In the genomic region with DNA sequence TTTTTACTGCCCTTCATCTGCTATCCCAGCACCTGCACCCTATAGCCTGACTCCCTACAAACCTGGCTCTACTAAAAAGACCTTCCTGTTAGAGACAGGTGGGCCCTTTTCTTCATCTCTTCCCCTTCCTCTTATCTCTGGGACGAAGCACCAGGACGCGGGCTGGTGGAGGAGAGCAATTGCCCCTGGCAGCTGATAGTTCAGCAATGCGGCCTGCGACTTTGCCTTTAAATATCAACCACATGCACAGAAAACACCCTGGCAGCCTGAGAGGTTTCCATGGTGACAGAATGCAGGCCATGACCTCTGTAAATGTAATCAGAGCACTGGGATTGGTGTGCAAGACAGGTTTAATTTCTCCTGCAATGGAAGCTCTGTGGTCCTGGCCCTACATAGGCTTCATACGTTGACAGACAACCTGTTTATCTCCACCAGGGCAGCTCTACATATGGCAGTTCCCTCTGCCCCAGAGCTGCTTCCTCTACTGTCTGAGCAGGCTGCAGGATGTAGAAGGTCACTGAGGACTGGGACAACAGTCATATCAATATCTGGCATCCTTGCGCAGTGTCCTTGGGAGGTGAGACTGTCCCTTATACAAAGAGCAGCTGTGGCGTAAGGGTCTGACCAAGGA, we compare ENCODE assay signal across 1 cellular context.
A peak's percentile ranks its signal among the peaks of the same experiment; 100 is the strongest.
TF ChIP-seq lines count a peak whose summit lies in the region.

No MANE protein-coding gene starts in this region.

TF ChIP-seq in K562, 482 proteins besides CTCF, POLR2A, EP300 and RAD21 (continued from another document and continues in another):
- TF ChIP-seq, protein P1, sequence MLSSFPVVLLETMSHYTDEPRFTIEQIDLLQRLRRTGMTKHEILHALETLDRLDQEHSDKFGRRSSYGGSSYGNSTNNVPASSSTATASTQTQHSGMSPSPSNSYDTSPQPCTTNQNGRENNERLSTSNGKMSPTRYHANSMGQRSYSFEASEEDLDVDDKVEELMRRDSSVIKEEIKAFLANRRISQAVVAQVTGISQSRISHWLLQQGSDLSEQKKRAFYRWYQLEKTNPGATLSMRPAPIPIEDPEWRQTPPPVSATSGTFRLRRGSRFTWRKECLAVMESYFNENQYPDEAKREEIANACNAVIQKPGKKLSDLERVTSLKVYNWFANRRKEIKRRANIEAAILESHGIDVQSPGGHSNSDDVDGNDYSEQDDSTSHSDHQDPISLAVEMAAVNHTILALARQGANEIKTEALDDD (IDR thresholded peaks at IDR 0.05): no peak
- TF ChIP-seq FOS (IDR thresholded peaks at IDR 0.05; ENCODE audit: extremely low read depth, insufficient read length) (no peak), NRF1 (conservative IDR thresholded peaks at IDR 0.05 in 1 of 2, IDR thresholded peaks at IDR 0.05 in 1 of 2) (peak; percentile 29 to 48; a peak in 1 of 4 replicates), JUND (IDR thresholded peaks at IDR 0.05; ENCODE audit: borderline replicate concordance, low read depth, low read length) (no peak), JUND (tag; IDR thresholded peaks at IDR 0.05; ENCODE audit: borderline replicate concordance, low read depth, low read length) (no peak), RFX1 (IDR thresholded peaks at IDR 0.05) (peak; percentile 89), NONO (IDR thresholded peaks at IDR 0.05; ENCODE audit: low read depth in 2 of 2, low read length in 1 of 2) (no peak), NR2C2 (CRISPR knock-in tag; IDR thresholded peaks at IDR 0.05) (no peak), NR2C2 (tag; IDR thresholded peaks at IDR 0.05) (peak; percentile 65; the same call in 1 of the 2 replicates), MCM7 (IDR thresholded peaks at IDR 0.05) (no peak), ZFX (CRISPR knock-in tag; IDR thresholded peaks at IDR 0.05) (peak; percentile 54), CREBBP (IDR thresholded peaks at IDR 0.05; ENCODE audit: low read depth, low read length) (no peak), TBL1XR1 (IDR thresholded peaks at IDR 0.05; ENCODE audit: low read length in 2 of 2) (peak in 1 of 2 experiments; percentile 21; a peak in 1 of 4 replicates), ZNF77 (CRISPR knock-in tag; IDR thresholded peaks at IDR 0.05) (no peak), CBFA2T3 (IDR thresholded peaks at IDR 0.05) (peak; percentile 74), PHB (CRISPR knock-in tag; IDR thresholded peaks at IDR 0.05) (no peak), ZC3H8 (IDR thresholded peaks at IDR 0.05) (no peak), ZNF140 (CRISPR knock-in tag; IDR thresholded peaks at IDR 0.05) (no peak), CHD1 (IDR thresholded peaks at IDR 0.05; ENCODE audit: low read length) (no peak), ZNF445 (CRISPR knock-in tag; IDR thresholded peaks at IDR 0.05; ENCODE audit: low read depth) (no peak), KDM5B (IDR thresholded peaks at IDR 0.05; ENCODE audit: insufficient replicate concordance, low read depth, low read length) (no peak), KAT7 (CRISPR knock-in tag; IDR thresholded peaks at IDR 0.05; ENCODE audit: borderline replicate concordance) (no peak), XRCC5 (IDR thresholded peaks at IDR 0.05; ENCODE audit: low read depth, low read length) (no peak), RBM17 (IDR thresholded peaks at IDR 0.05; ENCODE audit: borderline replicate concordance, low read depth, low read length) (no peak), BRD4 (IDR thresholded peaks at IDR 0.05) (no peak), CBFA2T2 (conservative IDR thresholded peaks at IDR 0.05) (peak; percentile 44; the same call in 1 of the 2 replicates), ZNF41 (CRISPR knock-in tag; conservative IDR thresholded peaks at IDR 0.05) (no peak), L3MBTL2 (IDR thresholded peaks at IDR 0.05) (0 out of 2 replicates have a peak, but pooled peaks have one; percentile 32), CTBP1 (IDR thresholded peaks at IDR 0.05; ENCODE audit: borderline replicate concordance) (peak; percentile 10; the same call in 1 of the 2 replicates), TAL1 (IDR thresholded peaks at IDR 0.05) (peak; percentile 15; the same call in 1 of the 2 replicates), HNRNPH1 (optimal IDR thresholded peaks at IDR 0.05; ENCODE audit: low read depth, low read length) (no peak), TCF3 (CRISPR knock-in tag; IDR thresholded peaks at IDR 0.05) (peak; percentile 37; the same call in 1 of the 2 replicates), MAFK (IDR thresholded peaks at IDR 0.05; ENCODE audit: low read length) (no peak), MEIS2 (IDR thresholded peaks at IDR 0.05; ENCODE audit: partially characterized antibody) (peak; percentile 33)
- TF ChIP-seq, protein P2, sequence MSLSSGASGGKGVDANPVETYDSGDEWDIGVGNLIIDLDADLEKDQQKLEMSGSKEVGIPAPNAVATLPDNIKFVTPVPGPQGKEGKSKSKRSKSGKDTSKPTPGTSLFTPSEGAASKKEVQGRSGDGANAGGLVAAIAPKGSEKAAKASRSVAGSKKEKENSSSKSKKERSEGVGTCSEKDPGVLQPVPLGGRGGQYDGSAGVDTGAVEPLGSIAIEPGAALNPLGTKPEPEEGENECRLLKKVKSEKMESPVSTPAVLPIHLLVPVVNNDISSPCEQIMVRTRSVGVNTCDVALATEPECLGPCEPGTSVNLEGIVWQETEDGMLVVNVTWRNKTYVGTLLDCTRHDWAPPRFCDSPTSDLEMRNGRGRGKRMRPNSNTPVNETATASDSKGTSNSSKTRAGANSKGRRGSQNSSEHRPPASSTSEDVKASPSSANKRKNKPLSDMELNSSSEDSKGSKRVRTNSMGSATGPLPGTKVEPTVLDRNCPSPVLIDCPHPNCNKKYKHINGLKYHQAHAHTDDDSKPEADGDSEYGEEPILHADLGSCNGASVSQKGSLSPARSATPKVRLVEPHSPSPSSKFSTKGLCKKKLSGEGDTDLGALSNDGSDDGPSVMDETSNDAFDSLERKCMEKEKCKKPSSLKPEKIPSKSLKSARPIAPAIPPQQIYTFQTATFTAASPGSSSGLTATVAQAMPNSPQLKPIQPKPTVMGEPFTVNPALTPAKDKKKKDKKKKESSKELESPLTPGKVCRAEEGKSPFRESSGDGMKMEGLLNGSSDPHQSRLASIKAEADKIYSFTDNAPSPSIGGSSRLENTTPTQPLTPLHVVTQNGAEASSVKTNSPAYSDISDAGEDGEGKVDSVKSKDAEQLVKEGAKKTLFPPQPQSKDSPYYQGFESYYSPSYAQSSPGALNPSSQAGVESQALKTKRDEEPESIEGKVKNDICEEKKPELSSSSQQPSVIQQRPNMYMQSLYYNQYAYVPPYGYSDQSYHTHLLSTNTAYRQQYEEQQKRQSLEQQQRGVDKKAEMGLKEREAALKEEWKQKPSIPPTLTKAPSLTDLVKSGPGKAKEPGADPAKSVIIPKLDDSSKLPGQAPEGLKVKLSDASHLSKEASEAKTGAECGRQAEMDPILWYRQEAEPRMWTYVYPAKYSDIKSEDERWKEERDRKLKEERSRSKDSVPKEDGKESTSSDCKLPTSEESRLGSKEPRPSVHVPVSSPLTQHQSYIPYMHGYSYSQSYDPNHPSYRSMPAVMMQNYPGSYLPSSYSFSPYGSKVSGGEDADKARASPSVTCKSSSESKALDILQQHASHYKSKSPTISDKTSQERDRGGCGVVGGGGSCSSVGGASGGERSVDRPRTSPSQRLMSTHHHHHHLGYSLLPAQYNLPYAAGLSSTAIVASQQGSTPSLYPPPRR (CRISPR knock-in tag; IDR thresholded peaks at IDR 0.05; ENCODE audit: borderline replicate concordance): no peak
- TF ChIP-seq, protein P3, sequence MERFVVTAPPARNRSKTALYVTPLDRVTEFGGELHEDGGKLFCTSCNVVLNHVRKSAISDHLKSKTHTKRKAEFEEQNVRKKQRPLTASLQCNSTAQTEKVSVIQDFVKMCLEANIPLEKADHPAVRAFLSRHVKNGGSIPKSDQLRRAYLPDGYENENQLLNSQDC (CRISPR knock-in tag; IDR thresholded peaks at IDR 0.05): no peak
- TF ChIP-seq, protein P4, sequence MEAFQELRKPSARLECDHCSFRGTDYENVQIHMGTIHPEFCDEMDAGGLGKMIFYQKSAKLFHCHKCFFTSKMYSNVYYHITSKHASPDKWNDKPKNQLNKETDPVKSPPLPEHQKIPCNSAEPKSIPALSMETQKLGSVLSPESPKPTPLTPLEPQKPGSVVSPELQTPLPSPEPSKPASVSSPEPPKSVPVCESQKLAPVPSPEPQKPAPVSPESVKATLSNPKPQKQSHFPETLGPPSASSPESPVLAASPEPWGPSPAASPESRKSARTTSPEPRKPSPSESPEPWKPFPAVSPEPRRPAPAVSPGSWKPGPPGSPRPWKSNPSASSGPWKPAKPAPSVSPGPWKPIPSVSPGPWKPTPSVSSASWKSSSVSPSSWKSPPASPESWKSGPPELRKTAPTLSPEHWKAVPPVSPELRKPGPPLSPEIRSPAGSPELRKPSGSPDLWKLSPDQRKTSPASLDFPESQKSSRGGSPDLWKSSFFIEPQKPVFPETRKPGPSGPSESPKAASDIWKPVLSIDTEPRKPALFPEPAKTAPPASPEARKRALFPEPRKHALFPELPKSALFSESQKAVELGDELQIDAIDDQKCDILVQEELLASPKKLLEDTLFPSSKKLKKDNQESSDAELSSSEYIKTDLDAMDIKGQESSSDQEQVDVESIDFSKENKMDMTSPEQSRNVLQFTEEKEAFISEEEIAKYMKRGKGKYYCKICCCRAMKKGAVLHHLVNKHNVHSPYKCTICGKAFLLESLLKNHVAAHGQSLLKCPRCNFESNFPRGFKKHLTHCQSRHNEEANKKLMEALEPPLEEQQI (IDR thresholded peaks at IDR 0.05): no peak
- TF ChIP-seq, protein P5, sequence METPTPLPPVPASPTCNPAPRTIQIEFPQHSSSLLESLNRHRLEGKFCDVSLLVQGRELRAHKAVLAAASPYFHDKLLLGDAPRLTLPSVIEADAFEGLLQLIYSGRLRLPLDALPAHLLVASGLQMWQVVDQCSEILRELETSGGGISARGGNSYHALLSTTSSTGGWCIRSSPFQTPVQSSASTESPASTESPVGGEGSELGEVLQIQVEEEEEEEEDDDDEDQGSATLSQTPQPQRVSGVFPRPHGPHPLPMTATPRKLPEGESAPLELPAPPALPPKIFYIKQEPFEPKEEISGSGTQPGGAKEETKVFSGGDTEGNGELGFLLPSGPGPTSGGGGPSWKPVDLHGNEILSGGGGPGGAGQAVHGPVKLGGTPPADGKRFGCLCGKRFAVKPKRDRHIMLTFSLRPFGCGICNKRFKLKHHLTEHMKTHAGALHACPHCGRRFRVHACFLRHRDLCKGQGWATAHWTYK (CRISPR knock-in tag; IDR thresholded peaks at IDR 0.05): no peak
- TF ChIP-seq, protein P6, sequence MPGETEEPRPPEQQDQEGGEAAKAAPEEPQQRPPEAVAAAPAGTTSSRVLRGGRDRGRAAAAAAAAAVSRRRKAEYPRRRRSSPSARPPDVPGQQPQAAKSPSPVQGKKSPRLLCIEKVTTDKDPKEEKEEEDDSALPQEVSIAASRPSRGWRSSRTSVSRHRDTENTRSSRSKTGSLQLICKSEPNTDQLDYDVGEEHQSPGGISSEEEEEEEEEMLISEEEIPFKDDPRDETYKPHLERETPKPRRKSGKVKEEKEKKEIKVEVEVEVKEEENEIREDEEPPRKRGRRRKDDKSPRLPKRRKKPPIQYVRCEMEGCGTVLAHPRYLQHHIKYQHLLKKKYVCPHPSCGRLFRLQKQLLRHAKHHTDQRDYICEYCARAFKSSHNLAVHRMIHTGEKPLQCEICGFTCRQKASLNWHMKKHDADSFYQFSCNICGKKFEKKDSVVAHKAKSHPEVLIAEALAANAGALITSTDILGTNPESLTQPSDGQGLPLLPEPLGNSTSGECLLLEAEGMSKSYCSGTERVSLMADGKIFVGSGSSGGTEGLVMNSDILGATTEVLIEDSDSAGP (CRISPR knock-in tag; IDR thresholded peaks at IDR 0.05): peak; percentile 81; the same call in 1 of the 2 replicates
- TF ChIP-seq, protein P7, sequence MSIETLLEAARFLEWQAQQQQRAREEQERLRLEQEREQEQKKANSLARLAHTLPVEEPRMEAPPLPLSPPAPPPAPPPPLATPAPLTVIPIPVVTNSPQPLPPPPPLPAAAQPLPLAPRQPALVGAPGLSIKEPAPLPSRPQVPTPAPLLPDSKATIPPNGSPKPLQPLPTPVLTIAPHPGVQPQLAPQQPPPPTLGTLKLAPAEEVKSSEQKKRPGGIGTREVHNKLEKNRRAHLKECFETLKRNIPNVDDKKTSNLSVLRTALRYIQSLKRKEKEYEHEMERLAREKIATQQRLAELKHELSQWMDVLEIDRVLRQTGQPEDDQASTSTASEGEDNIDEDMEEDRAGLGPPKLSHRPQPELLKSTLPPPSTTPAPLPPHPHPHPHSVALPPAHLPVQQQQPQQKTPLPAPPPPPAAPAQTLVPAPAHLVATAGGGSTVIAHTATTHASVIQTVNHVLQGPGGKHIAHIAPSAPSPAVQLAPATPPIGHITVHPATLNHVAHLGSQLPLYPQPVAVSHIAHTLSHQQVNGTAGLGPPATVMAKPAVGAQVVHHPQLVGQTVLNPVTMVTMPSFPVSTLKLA (conservative IDR thresholded peaks at IDR 0.05): peak in 1 of 2 experiments; percentile 33; a peak in 1 of 4 replicates
- TF ChIP-seq, protein P8, sequence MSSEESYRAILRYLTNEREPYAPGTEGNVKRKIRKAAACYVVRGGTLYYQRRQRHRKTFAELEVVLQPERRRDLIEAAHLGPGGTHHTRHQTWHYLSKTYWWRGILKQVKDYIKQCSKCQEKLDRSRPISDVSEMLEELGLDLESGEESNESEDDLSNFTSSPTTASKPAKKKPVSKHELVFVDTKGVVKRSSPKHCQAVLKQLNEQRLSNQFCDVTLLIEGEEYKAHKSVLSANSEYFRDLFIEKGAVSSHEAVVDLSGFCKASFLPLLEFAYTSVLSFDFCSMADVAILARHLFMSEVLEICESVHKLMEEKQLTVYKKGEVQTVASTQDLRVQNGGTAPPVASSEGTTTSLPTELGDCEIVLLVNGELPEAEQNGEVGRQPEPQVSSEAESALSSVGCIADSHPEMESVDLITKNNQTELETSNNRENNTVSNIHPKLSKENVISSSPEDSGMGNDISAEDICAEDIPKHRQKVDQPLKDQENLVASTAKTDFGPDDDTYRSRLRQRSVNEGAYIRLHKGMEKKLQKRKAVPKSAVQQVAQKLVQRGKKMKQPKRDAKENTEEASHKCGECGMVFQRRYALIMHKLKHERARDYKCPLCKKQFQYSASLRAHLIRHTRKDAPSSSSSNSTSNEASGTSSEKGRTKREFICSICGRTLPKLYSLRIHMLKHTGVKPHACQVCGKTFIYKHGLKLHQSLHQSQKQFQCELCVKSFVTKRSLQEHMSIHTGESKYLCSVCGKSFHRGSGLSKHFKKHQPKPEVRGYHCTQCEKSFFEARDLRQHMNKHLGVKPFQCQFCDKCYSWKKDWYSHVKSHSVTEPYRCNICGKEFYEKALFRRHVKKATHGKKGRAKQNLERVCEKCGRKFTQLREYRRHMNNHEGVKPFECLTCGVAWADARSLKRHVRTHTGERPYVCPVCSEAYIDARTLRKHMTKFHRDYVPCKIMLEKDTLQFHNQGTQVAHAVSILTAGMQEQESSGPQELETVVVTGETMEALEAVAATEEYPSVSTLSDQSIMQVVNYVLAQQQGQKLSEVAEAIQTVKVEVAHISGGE (CRISPR knock-in tag; IDR thresholded peaks at IDR 0.05): 0 out of 6 replicates have a peak, but pooled peaks of 1 of the 3 experiments have one; percentile 23
- TF ChIP-seq, protein P9, sequence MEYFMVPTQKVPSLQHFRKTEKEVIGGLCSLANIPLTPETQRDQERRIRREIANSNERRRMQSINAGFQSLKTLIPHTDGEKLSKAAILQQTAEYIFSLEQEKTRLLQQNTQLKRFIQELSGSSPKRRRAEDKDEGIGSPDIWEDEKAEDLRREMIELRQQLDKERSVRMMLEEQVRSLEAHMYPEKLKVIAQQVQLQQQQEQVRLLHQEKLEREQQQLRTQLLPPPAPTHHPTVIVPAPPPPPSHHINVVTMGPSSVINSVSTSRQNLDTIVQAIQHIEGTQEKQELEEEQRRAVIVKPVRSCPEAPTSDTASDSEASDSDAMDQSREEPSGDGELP (CRISPR knock-in tag; IDR thresholded peaks at IDR 0.05; ENCODE audit: borderline replicate concordance): peak; percentile 45; the same call in 1 of the 2 replicates
